In genomic region chr15:50687302-50687902, GRCh38 we compare ENCODE assay signal across 8 cellular contexts. TPM values are rescaled to one million over a fixed set of nuclear protein-coding genes. Genes with fewer than 3 reads are reported as not detected.
A peak's percentile ranks its signal among the peaks of the same experiment; 100 is the strongest.
DNase-seq lines count a peak whose midpoint lies in the region; ATAC-seq lines count a peak whose summit lies in the region.

No MANE protein-coding gene starts in this region.

- H3K4me3 ChIP-seq in HUES64 (ENCODE audit: low read length), result peak overlapping the region; percentile 86

- no peaks in the 10 kb centered on the region for H3K9me3 ChIP-seq in HUES64 (ENCODE audit: insufficient read depth, low read depth, low read length)

- H3K27me3 ChIP-seq in HUES64 (ENCODE audit: insufficient read depth, low read length), result no peaks in the 10 kb centered on the region

- H3K9me3 Mint-ChIP-seq in natural killer cell treated with Interleukin-12 subunit alpha and Interleukin-12 subunit beta and Interleukin-15 and Interleukin-18, amount 100 ng/mL, for 72 hours, result no peaks in the 10 kb centered on the region

- H3K27me3 Mint-ChIP-seq in natural killer cell treated with Interleukin-12 subunit alpha and Interleukin-12 subunit beta and Interleukin-15 and Interleukin-18, amount 100 ng/mL, for 72 hours, result no peaks in the 10 kb centered on the region

- no peak for DNase-seq in natural killer cell treated with Interleukin-12 subunit alpha and Interleukin-12 subunit beta and Interleukin-15 and Interleukin-18, amount 100 ng/mL, for 72 hours (ENCODE audit: low spot score)
- no peak for DNase-seq in SKM-1 (lab: John Stamatoyannopoulos, UW; ENCODE audit: unreplicated experiment)
- DNase-seq in NCI-H2107 (lab: John Stamatoyannopoulos, UW), result no peak
- no peak for DNase-seq in nucleus accumbens (lab: John Stamatoyannopoulos, UW)

- peak overlapping the region; percentile 85 for H3K4me3 Mint-ChIP-seq in natural killer cell treated with Interleukin-12 subunit alpha and Interleukin-12 subunit beta and Interleukin-15 and Interleukin-18, amount 100 ng/mL, for 72 hours

- peaks cover 19% of the 10 kb centered on the region for H3K36me3 ChIP-seq in HUES64 (ENCODE audit: insufficient read depth, low read length)

- peaks cover 5% of the 10 kb centered on the region for H3K36me3 Mint-ChIP-seq in natural killer cell treated with Interleukin-12 subunit alpha and Interleukin-12 subunit beta and Interleukin-15 and Interleukin-18, amount 100 ng/mL, for 72 hours

- 81% methylated on average over 10 of the region's 10 CpGs for WGBS in HUES64

- H3K4me1 Mint-ChIP-seq in natural killer cell treated with Interleukin-12 subunit alpha and Interleukin-12 subunit beta and Interleukin-15 and Interleukin-18, amount 100 ng/mL, for 72 hours (ENCODE audit: low read depth in 2 of 2), result peaks cover 38 to 41% of the 10 kb centered on the region in 2 donors

- H3K9ac ChIP-seq in HUES64 (ENCODE audit: low read depth, low read length), result peak overlapping the region; percentile 85

- ATAC-seq in GM18511 (IDR thresholded peaks at IDR 0.05; ENCODE audit: unreplicated experiment), result peak; percentile 3
- no peak for ATAC-seq in natural killer cell treated with Interleukin-12 subunit alpha and Interleukin-12 subunit beta and Interleukin-15 and Interleukin-18, amount 100 ng/mL, for 72 hours
- no peak for ATAC-seq in GM19023 (IDR thresholded peaks at IDR 0.05; ENCODE audit: unreplicated experiment)

- peak overlapping the region; percentile 84 to 95 for H3K27ac Mint-ChIP-seq in natural killer cell treated with Interleukin-12 subunit alpha and Interleukin-12 subunit beta and Interleukin-15 and Interleukin-18, amount 100 ng/mL, for 72 hours

- H3K27ac ChIP-seq in HUES64 (ENCODE audit: low read depth, low read length), result no peak overlapping the region
- H3K27ac ChIP-seq in cingulate gyrus (ENCODE audit: low read depth, low read length), result peak overlapping the region; percentile 92

- peaks cover 15% of the 10 kb centered on the region; the same call in 1 of the 2 replicates for H3K4me1 ChIP-seq in HUES64 (ENCODE audit: insufficient read depth, low read length)

RNA-seq across cellular contexts. Expression of gene TRPM7, which starts 0.8 kb away (rescaled TPM):
- 16.3 TPM for polyA plus RNA-seq in HUES64 (2013, experiment 1 of 2)
- 17.2 TPM for polyA plus RNA-seq in HUES64 (2013, experiment 2 of 2)
- total RNA-seq in natural killer cell treated with Interleukin-12 subunit alpha and Interleukin-12 subunit beta and Interleukin-15 and Interleukin-18, amount 100 ng/mL, for 72 hours, result 10 to 100 TPM; 31.7 to 64.0 TPM
